Comparison of ENCODE assay signal across 23 cellular contexts in the genomic region with DNA sequence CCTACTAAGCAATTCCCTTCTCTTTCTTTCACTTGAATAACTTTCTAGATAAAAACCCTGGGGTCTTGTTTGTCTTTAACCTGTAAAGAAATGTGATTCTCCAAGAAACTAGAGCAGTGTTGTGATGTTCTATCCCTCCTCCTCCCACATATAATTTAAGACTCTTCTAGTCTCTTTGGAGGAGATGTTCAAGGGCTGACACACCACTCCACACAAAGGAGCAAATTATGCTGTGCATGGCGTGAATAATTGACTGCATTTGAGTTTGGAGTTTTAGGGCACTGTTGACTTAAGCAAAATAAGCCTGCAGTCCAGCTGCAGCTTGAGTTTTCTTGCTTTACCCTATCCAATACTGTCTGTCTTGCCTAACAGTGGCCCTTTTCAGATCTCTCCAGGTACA.
DNase-seq lines count a peak whose midpoint lies in the region; TF ChIP-seq lines count a peak whose summit lies in the region.
"Had no signal": no experiment of that assay in that cellular context is flagged by ENCODE, and none has a peak within 500 bp of the region (broad histone marks: within the 10 kb centered on the region; RNA-seq: fewer than 3 reads in every experiment).

No MANE protein-coding gene starts in this region.

- no peaks in the 10 kb centered on the region for H3F3A ChIP-seq in smooth muscle cell (ENCODE audit: low read depth)

- no peak overlapping the region for H3K4me3 ChIP-seq in smooth muscle cell
- H3K4me3 ChIP-seq: GM12878 had no signal

- WGBS in smooth muscle cell (ENCODE audit: low lambda C conversion rate), result 39% methylated on average over 1 of the region's 1 CpG

- peak; percentile 36 for DNase-seq in NCI-H2227 (lab: John Stamatoyannopoulos, UW; ENCODE audit: unreplicated experiment)
- DNase-seq in NCI-H2227 treated with DMSO at 0.1 percent for 48 hours (lab: John Stamatoyannopoulos, UW), result no peak
- peak; percentile 33 for DNase-seq in NCI-H187 treated with DMSO at 0.1 percent for 48 hours (lab: John Stamatoyannopoulos, UW)
- peak; percentile 42 for DNase-seq in astrocyte of the hippocampus (ENCODE audit: low read depth, low spot score)
- peak; percentile 29 for DNase-seq in retina
- no peak for DNase-seq in CD1c-positive myeloid dendritic cell (ENCODE audit: extremely low spot score)
- no peak for DNase-seq in smooth muscle cell (lab: John Stamatoyannopoulos, UW; ENCODE audit: unreplicated experiment)
- no peak for DNase-seq in COR-L47 (lab: John Stamatoyannopoulos, UW)
- DNase-seq: 8988T; Caco-2; CD4-positive, CD25-positive, alpha-beta regulatory T cell; DMS153; EL; H9; IMR-90; NCI-H146; NCI-H2081 treated with DMSO at 0.1 percent for 48 hours; NCI-H226; NCI-H774; PC-3; RPMI8226; SHP77 treated with DMSO at 0.1 percent for 48 hours had no signal

- no peaks in the 10 kb centered on the region for H3K27me3 ChIP-seq in smooth muscle cell (ENCODE audit: low read depth)

- no peak overlapping the region for H3K4me2 ChIP-seq in smooth muscle cell

- no peak for TF ChIP-seq CTCF in smooth muscle cell (IDR thresholded peaks at IDR 0.05; ENCODE audit: borderline replicate concordance, insufficient read depth, poor library complexity, severe bottlenecking)

- no peaks in the 10 kb centered on the region for H3K36me3 ChIP-seq in smooth muscle cell (ENCODE audit: low read depth)

- no peak overlapping the region for H3K9ac ChIP-seq in smooth muscle cell (ENCODE audit: low read depth)

- H3K4me1 ChIP-seq in smooth muscle cell (ENCODE audit: low read depth), result peaks cover 5% of the 10 kb centered on the region
- H3K4me1 ChIP-seq: Caco-2 had no signal

- no peaks in the 10 kb centered on the region for H3K79me2 ChIP-seq in smooth muscle cell (ENCODE audit: low read depth)

- H4K20me1 ChIP-seq in smooth muscle cell (ENCODE audit: low read depth), result no peaks in the 10 kb centered on the region

- no peak overlapping the region for H2AFZ ChIP-seq in smooth muscle cell (ENCODE audit: low read depth)

- H3K9me3 ChIP-seq in smooth muscle cell (replicated peaks; ENCODE audit: low read depth), result no peaks in the 10 kb centered on the region
- H3K9me3 ChIP-seq: Caco-2 had no signal

- H3K27ac ChIP-seq in smooth muscle cell (ENCODE audit: low read depth), result no peak overlapping the region

Comparison
In these comparisons a context has a peak if more than half of its experiments do, and no peak if none do; other contexts are left out.
1. DNase-seq: peak in NCI-H2227 (single experiment), NCI-H187 treated with DMSO at 0.1 percent for 48 hours (single experiment), astrocyte of the hippocampus (single experiment) and retina (single experiment); none in NCI-H2227 treated with DMSO at 0.1 percent for 48 hours (single experiment), CD1c-positive myeloid dendritic cell (single experiment), smooth muscle cell (single experiment) and COR-L47 (single experiment).